ENCODE assay signal across 17 cellular contexts in genomic region chr16:18041864-18042834, GRCh38.
"Had no signal": no experiment of that assay in that cellular context is flagged by ENCODE, and none has a peak within 500 bp of the region (broad histone marks: within the 10 kb centered on the region; RNA-seq: fewer than 3 reads in every experiment).

No MANE protein-coding gene starts in this region.

- DNase-seq: activated CD4-positive, alpha-beta T cell treated with anti-CD3 and anti-CD28 coated beads for 4 hours; activated CD8-positive, alpha-beta T cell treated with anti-CD3 and anti-CD28 coated beads for 36 hours; activated gamma-delta T cell; activated T-cell treated with anti-CD3 and anti-CD28 coated beads, Interleukin-2, amount 50 U/mL, for 48 hours; kidney; left ventricle myocardium inferior; nucleus accumbens; posterior cingulate gyrus; retina; stimulated activated CD4-positive, alpha-beta T cell treated with anti-CD3 and anti-CD28 coated beads, Interleukin-4, amount 100 ng/mL, for 1 hour; stimulated activated naive B cell treated with anti-CD40 and anti-IgM and Interleukin-4, amounts not matched to agents 10 μg/mL and 1 μg/mL and 100 μg/mL, for 72 hours had no signal

- H3K27me3 ChIP-seq: cardiac muscle cell, tibial nerve, vagina had no signal

- H3K4me3 ChIP-seq: cardiac muscle cell, gastroesophageal sphincter, left ventricle myocardium inferior, tibial nerve, vagina had no signal

- H3K36me3 ChIP-seq: cardiac muscle cell, gastroesophageal sphincter, left ventricle myocardium inferior, tibial nerve, vagina had no signal

- H3K9me3 ChIP-seq: gastroesophageal sphincter, left ventricle myocardium inferior, tibial nerve, vagina had no signal

- H3K4me1 ChIP-seq: gastroesophageal sphincter, left ventricle myocardium inferior, tibial nerve, vagina had no signal

- H3K27ac ChIP-seq: cardiac muscle cell, gastroesophageal sphincter, left ventricle myocardium inferior, tibial nerve, vagina had no signal

- ATAC-seq: activated CD8-positive, alpha-beta T cell treated with anti-CD3 and anti-CD28 coated beads for 36 hours; activated naive CD4-positive, alpha-beta T cell treated with anti-CD3 and anti-CD28 coated beads, Interleukin-2, amount 50 U/mL, for 72 hours; gastroesophageal sphincter; natural killer cell treated with Interleukin-12 subunit alpha and Interleukin-12 subunit beta and Interleukin-15 and Interleukin-18, amount 100 ng/mL, for 72 hours; stimulated activated naive B cell treated with anti-CD40 and anti-IgM and Interleukin-4, amounts not matched to agents 10 μg/mL and 1 μg/mL and 100 μg/mL, for 72 hours had no signal
